ENCODE assay signal across 27 cellular contexts in the genomic region with DNA sequence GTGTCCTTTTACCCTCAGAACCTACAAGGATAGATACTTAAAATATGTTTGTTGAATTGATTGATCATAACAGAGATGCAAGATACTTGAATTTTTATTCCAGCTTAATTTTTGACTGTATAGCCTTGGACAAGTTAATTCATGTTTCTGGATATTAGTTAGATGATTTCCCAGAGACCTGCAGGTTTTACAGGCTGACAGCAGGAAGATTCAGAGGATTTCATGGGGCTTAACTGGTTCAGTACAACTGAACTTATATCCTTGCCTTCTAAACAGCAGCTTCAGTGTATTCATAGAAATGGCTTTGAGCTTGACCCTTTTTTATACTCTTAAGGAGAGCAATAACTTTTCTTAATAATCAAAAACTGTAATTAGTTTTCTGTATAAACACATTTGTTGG.
"Had no signal": no experiment of that assay in that cellular context is flagged by ENCODE, and none has a peak within 500 bp of the region (broad histone marks: within the 10 kb centered on the region; RNA-seq: fewer than 3 reads in every experiment).

No MANE protein-coding gene starts in this region.

- H3K4me1 Mint-ChIP-seq: stimulated activated memory B cell treated with anti-CD40 and anti-IgM and Interleukin-4, amounts not matched to agents 10 μg/mL and 1 μg/mL and 100 μg/mL, for 72 hours; stimulated activated naive CD8-positive, alpha-beta T cell treated with anti-CD3 and anti-CD28 coated beads, Interleukin-15, amount 100 ng/mL, for 72 hours had no signal

- H3K27me3 ChIP-seq: ovary, right atrium auricular region, right lobe of liver, testis, thyroid gland, transverse colon, upper lobe of left lung, vagina had no signal

- H3K9me3 ChIP-seq: left ventricle myocardium inferior, mucosa of descending colon, ovary, right atrium auricular region, right lobe of liver, testis, thyroid gland, transverse colon, upper lobe of left lung, vagina had no signal

- DNase-seq: left colon; left ventricle myocardium inferior; mesendoderm; mucosa of descending colon; naive thymus-derived CD4-positive, alpha-beta T cell; ovary; right lobe of liver; stimulated activated CD4-positive, alpha-beta T cell treated with anti-CD3 and anti-CD28 coated beads, Interleukin-1b, Interleukin-23, amount 100 ng/mL, for 48 hours; stimulated activated CD4-positive, alpha-beta T cell treated with anti-CD3 and anti-CD28 coated beads, Interleukin-2, amount 100 ng/mL, for 48 hours; stimulated activated CD4-positive, alpha-beta T cell treated with anti-CD3 and anti-CD28 coated beads, Interleukin-4, amount 100 ng/mL, for 4 hours; stimulated activated CD8-positive, alpha-beta memory T cell treated with anti-CD3 and anti-CD28 coated beads, Interleukin-4, amount 100 ng/mL, for 48 hours; stimulated activated naive CD4-positive, alpha-beta T cell treated with Interleukin-2 at 50 U/mL for 16 hours; stimulated activated naive CD8-positive, alpha-beta T cell treated with anti-CD3 and anti-CD28 coated beads, Interleukin-15, amount 100 ng/mL, for 72 hours; substantia nigra; testis; thyroid gland; transverse colon; upper lobe of left lung had no signal

- H3K4me1 ChIP-seq: left ventricle myocardium inferior, right atrium auricular region, right lobe of liver, testis, thyroid gland, upper lobe of left lung, vagina had no signal

- H3K36me3 ChIP-seq: left ventricle myocardium inferior, ovary, right atrium auricular region, right lobe of liver, thyroid gland, transverse colon, vagina had no signal

- H3K4me2 ChIP-seq: smooth muscle cell had no signal

- H3K4me3 Mint-ChIP-seq: mesothelial cell of epicardium; naive thymus-derived CD4-positive, alpha-beta T cell; natural killer cell treated with Interleukin-12 subunit alpha and Interleukin-12 subunit beta and Interleukin-15 and Interleukin-18, amount 100 ng/mL, for 72 hours; stimulated activated memory B cell treated with anti-CD40 and anti-IgM and Interleukin-4, amounts not matched to agents 10 μg/mL and 1 μg/mL and 100 μg/mL, for 72 hours; stimulated activated naive CD8-positive, alpha-beta T cell treated with anti-CD3 and anti-CD28 coated beads, Interleukin-15, amount 100 ng/mL, for 72 hours had no signal

- H3K27ac Mint-ChIP-seq: mesothelial cell of epicardium; natural killer cell treated with Interleukin-12 subunit alpha and Interleukin-12 subunit beta and Interleukin-15 and Interleukin-18, amount 100 ng/mL, for 72 hours; progenitor cell of endocrine pancreas; stimulated activated memory B cell treated with anti-CD40 and anti-IgM and Interleukin-4, amounts not matched to agents 10 μg/mL and 1 μg/mL and 100 μg/mL, for 72 hours; stimulated activated naive CD8-positive, alpha-beta T cell treated with anti-CD3 and anti-CD28 coated beads, Interleukin-15, amount 100 ng/mL, for 72 hours had no signal

- FAIRE-seq: keratinocyte had no signal

- H3K27ac ChIP-seq: left ventricle myocardium inferior, ovary, right atrium auricular region, right lobe of liver, testis, thyroid gland, transverse colon, upper lobe of left lung, vagina had no signal

- ATAC-seq: left colon; mucosa of descending colon; naive thymus-derived CD4-positive, alpha-beta T cell; natural killer cell treated with Interleukin-12 subunit alpha and Interleukin-12 subunit beta and Interleukin-15 and Interleukin-18, amount 100 ng/mL, for 72 hours; right lobe of liver; stimulated activated memory B cell treated with anti-CD40 and anti-IgM and Interleukin-4, amounts not matched to agents 10 μg/mL and 1 μg/mL and 100 μg/mL, for 72 hours; stimulated activated naive CD8-positive, alpha-beta T cell treated with anti-CD3 and anti-CD28 coated beads, Interleukin-15, amount 100 ng/mL, for 72 hours had no signal

- H3K4me3 ChIP-seq: left ventricle myocardium inferior, lung, mucosa of descending colon, ovary, right atrium auricular region, right lobe of liver, smooth muscle cell, testis, thyroid gland, transverse colon, upper lobe of left lung, vagina had no signal

- H3K9me3 Mint-ChIP-seq: natural killer cell treated with Interleukin-12 subunit alpha and Interleukin-12 subunit beta and Interleukin-15 and Interleukin-18, amount 100 ng/mL, for 72 hours; stimulated activated memory B cell treated with anti-CD40 and anti-IgM and Interleukin-4, amounts not matched to agents 10 μg/mL and 1 μg/mL and 100 μg/mL, for 72 hours; stimulated activated naive CD8-positive, alpha-beta T cell treated with anti-CD3 and anti-CD28 coated beads, Interleukin-15, amount 100 ng/mL, for 72 hours had no signal

- H3K27me3 Mint-ChIP-seq: naive thymus-derived CD4-positive, alpha-beta T cell; progenitor cell of endocrine pancreas; stimulated activated memory B cell treated with anti-CD40 and anti-IgM and Interleukin-4, amounts not matched to agents 10 μg/mL and 1 μg/mL and 100 μg/mL, for 72 hours; stimulated activated naive CD8-positive, alpha-beta T cell treated with anti-CD3 and anti-CD28 coated beads, Interleukin-15, amount 100 ng/mL, for 72 hours had no signal
